In the genomic region with DNA sequence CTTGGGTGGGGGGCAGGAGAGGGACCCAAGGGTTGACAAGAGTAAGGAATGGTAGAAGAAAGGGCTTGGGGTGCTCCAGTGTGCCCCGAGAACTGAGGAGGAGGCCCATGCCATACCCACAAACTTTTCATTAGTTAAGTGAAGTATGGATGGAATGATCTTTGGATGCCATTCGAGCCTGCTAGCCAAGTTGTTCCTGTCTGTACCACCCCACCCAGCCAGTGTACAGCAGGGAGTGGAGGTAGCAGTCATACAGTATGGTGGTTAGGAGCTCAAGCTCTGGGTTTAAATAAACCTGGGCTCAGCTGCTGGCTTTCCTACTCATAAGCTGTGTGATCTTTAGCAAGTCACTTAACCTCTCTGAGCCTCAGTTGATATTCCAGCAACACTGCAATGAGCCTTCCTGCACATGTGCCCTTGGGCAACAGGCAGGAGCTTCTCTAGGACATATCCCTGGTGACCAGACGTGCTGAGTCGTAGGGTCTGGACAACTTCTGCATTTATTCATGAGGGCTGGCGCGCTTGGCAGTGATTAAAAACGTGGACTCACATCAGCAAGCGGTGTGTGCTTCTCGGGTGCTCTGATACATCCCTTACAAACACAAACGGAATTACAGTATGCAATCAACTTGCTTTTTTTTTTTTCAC, we compare ENCODE assay signal across 1 cellular context.
TF ChIP-seq lines count a peak whose summit lies in the region.

No MANE protein-coding gene starts in this region.

TF ChIP-seq in SK-N-SH, 30 proteins besides CTCF, POLR2A, EP300 and RAD21 (continued from another document):
- TF ChIP-seq, protein P1, sequence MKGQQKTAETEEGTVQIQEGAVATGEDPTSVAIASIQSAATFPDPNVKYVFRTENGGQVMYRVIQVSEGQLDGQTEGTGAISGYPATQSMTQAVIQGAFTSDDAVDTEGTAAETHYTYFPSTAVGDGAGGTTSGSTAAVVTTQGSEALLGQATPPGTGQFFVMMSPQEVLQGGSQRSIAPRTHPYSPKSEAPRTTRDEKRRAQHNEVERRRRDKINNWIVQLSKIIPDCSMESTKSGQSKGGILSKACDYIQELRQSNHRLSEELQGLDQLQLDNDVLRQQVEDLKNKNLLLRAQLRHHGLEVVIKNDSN (IDR thresholded peaks at IDR 0.05; ENCODE audit: borderline replicate concordance, low read depth): no peak
- no peak for TF ChIP-seq GABPA (IDR thresholded peaks at IDR 0.05; ENCODE audit: low read depth)
- no peak for TF ChIP-seq RXRA (IDR thresholded peaks at IDR 0.05; ENCODE audit: borderline replicate concordance, low read depth)
- no peak for TF ChIP-seq POLR2AphosphoS5 (IDR thresholded peaks at IDR 0.05; ENCODE audit: low read depth, low read length)
TF ChIP-seq in SK-N-SH: peak in this region for 0.
